Comparison of ENCODE assay signal across 25 cellular contexts in genomic region chr5:90017236-90017635, GRCh38.
"Had no signal": no experiment of that assay in that cellular context is flagged by ENCODE, and none has a peak within 500 bp of the region (broad histone marks: within the 10 kb centered on the region; RNA-seq: fewer than 3 reads in every experiment).

No MANE protein-coding gene starts in this region.

- H3K4me1 ChIP-seq: body of pancreas had no signal

- H3K4me1 Mint-ChIP-seq: activated CD4-positive, alpha-beta memory T cell treated with anti-CD3 and anti-CD28 coated beads, Interleukin-2, amount 10 ng/mL, durations not matched to agents 7 days and 5 days; activated naive CD4-positive, alpha-beta T cell treated with anti-CD3 and anti-CD28 coated beads, Interleukin-2, amount 50 U/mL, for 24 hours; central memory CD8-positive, alpha-beta T cell; natural killer cell had no signal

- ATAC-seq: activated T-cell treated with anti-CD3 and anti-CD28 coated beads, Interleukin-2, amount 50 U/mL, for 4 hours; body of pancreas; left ventricle myocardium superior; natural killer cell had no signal

- H3K4me3 Mint-ChIP-seq: activated CD4-positive, alpha-beta memory T cell treated with anti-CD3 and anti-CD28 coated beads, Interleukin-2, amount 10 ng/mL, durations not matched to agents 7 days and 5 days; activated naive CD4-positive, alpha-beta T cell treated with anti-CD3 and anti-CD28 coated beads, Interleukin-2, amount 50 U/mL, for 24 hours; activated T-cell treated with anti-CD3 and anti-CD28 coated beads, Interleukin-2, amount 50 U/mL, for 4 hours; central memory CD8-positive, alpha-beta T cell; memory B cell; natural killer cell had no signal

- DNase-seq: activated CD4-positive, alpha-beta memory T cell treated with anti-CD3 and anti-CD28 coated beads, Interleukin-2, amount 10 ng/mL, durations not matched to agents 7 days and 5 days; activated effector memory CD4-positive, alpha-beta T cell treated with anti-CD3 and anti-CD28 coated beads, Interleukin-2, amount 50 U/mL, for 16 hours; activated T-cell treated with anti-CD3 and anti-CD28 coated beads, Interleukin-2, amount 50 U/mL, for 4 hours; body of pancreas; cortex of kidney; effector CD4-positive, alpha-beta T cell; foreskin fibroblast; glutamatergic neuron; hypothalamus; kidney; left ventricle myocardium superior; natural killer cell; occipital lobe; stimulated activated CD4-positive, alpha-beta T cell treated with anti-CD3 and anti-CD28 coated beads, Interleukin-15, amount 100 ng/mL, for 24 hours; stimulated activated CD4-positive, alpha-beta T cell treated with anti-CD3 and anti-CD28 coated beads, Interleukin-4, amount 100 ng/mL, for 24 hours; stimulated activated naive CD4-positive, alpha-beta T cell; T1000; trophoblast cell had no signal

- H3K9me3 ChIP-seq: body of pancreas, right atrium auricular region had no signal

- FAIRE-seq: endothelial cell of umbilical vein, kidney had no signal

- H3K9me3 Mint-ChIP-seq: activated CD4-positive, alpha-beta memory T cell treated with anti-CD3 and anti-CD28 coated beads, Interleukin-2, amount 10 ng/mL, durations not matched to agents 7 days and 5 days; activated naive CD4-positive, alpha-beta T cell treated with anti-CD3 and anti-CD28 coated beads, Interleukin-2, amount 50 U/mL, for 24 hours; memory B cell had no signal

- H3K27me3 ChIP-seq: body of pancreas, right atrium auricular region had no signal

- H3K4me3 ChIP-seq: body of pancreas, right atrium auricular region had no signal

- H3K27ac Mint-ChIP-seq: activated CD4-positive, alpha-beta memory T cell treated with anti-CD3 and anti-CD28 coated beads, Interleukin-2, amount 10 ng/mL, durations not matched to agents 7 days and 5 days; activated naive CD4-positive, alpha-beta T cell treated with anti-CD3 and anti-CD28 coated beads, Interleukin-2, amount 50 U/mL, for 24 hours; memory B cell; natural killer cell; progenitor cell of endocrine pancreas had no signal

- H3K27me3 Mint-ChIP-seq: activated CD4-positive, alpha-beta memory T cell treated with anti-CD3 and anti-CD28 coated beads, Interleukin-2, amount 10 ng/mL, durations not matched to agents 7 days and 5 days; activated naive CD4-positive, alpha-beta T cell treated with anti-CD3 and anti-CD28 coated beads, Interleukin-2, amount 50 U/mL, for 24 hours; central memory CD8-positive, alpha-beta T cell; memory B cell; progenitor cell of endocrine pancreas had no signal

- H3K27ac ChIP-seq: body of pancreas, right atrium auricular region, VCaP had no signal

- H3K36me3 Mint-ChIP-seq: activated naive CD4-positive, alpha-beta T cell treated with anti-CD3 and anti-CD28 coated beads, Interleukin-2, amount 50 U/mL, for 24 hours; memory B cell; natural killer cell had no signal

- H3K36me3 ChIP-seq: right atrium auricular region had no signal
